9 cellular contexts compared by ENCODE assay signal in genomic region chrX:13488706-13489105, GRCh38.
DNase-seq lines count a peak whose midpoint lies in the region; ATAC-seq and TF ChIP-seq lines count a peak whose summit lies in the region.
"Had no signal": no experiment of that assay in that cellular context is flagged by ENCODE, and none has a peak within 500 bp of the region (broad histone marks: within the 10 kb centered on the region; RNA-seq: fewer than 3 reads in every experiment).

No MANE protein-coding gene starts in this region.

- DNase-seq in heart left ventricle (no peak), Right ventricle myocardium inferior (ENCODE audit: missing footprints) (no peak), cerebellar cortex (ENCODE audit: low spot score) (peak; percentile 44), uterus (no peak), aorta (no peak)
- no peak for DNase-seq in activated naive CD4-positive, alpha-beta T cell treated with anti-CD3 and anti-CD28 coated beads, Interleukin-2, amount 10 ng/mL, durations not matched to agents 7 days and 5 days
- no peak for DNase-seq in central memory CD4-positive, alpha-beta T cell

- intact Hi-C loops in heart left ventricle (cut with DNase I) (loop anchor here (1.0 to 10.0 kb wide), 14 partner anchors 124 to 676 kb away; partner anchors contain the start of gene TMSB4X (in 1 of the 10)), Right ventricle myocardium inferior (cut with DNase I) (loop anchor here (2.0 to 5.0 kb wide), 3 partner anchors 236 to 676 kb away; no protein-coding TSS in a partner anchor), uterus (cut with DNase I; ENCODE audit: low total_unique reads) (loop anchor here (5.0 kb wide), 1 partner anchor 516 kb away; no protein-coding TSS in a partner anchor), aorta (cut with DNase I) (loop anchor here (2.0 to 10.0 kb wide), 7 partner anchors 56 to 541 kb away; no protein-coding TSS in a partner anchor)

- no peak overlapping the region for H3K4me3 Mint-ChIP-seq in activated naive CD4-positive, alpha-beta T cell treated with anti-CD3 and anti-CD28 coated beads, Interleukin-2, amount 10 ng/mL, durations not matched to agents 7 days and 5 days
- H3K4me3 Mint-ChIP-seq: activated CD8-positive, alpha-beta memory T cell treated with anti-CD3 and anti-CD28 coated beads, Interleukin-2, amount 10 ng/mL, durations not matched to agents 7 days and 5 days had no signal

- H3K36me3 Mint-ChIP-seq in activated naive CD4-positive, alpha-beta T cell treated with anti-CD3 and anti-CD28 coated beads, Interleukin-2, amount 10 ng/mL, durations not matched to agents 7 days and 5 days, result no peaks in the 10 kb centered on the region
- H3K36me3 Mint-ChIP-seq: activated CD8-positive, alpha-beta memory T cell treated with anti-CD3 and anti-CD28 coated beads, Interleukin-2, amount 10 ng/mL, durations not matched to agents 7 days and 5 days had no signal

- WGBS in heart left ventricle, 4 donors, result 69 to 79% (median 73%) methylated on average over 5 of the region's 5 CpGs
- 67 to 71% methylated on average over 5 of the region's 5 CpGs for WGBS in aorta, 2 donors

- H3K9me3 ChIP-seq in heart left ventricle (no peaks in the 10 kb centered on the region), neutrophil (no peaks in the 10 kb centered on the region), uterus (no peaks in the 10 kb centered on the region), aorta (ENCODE audit: control insufficient read depth, low read length) (no peaks in the 10 kb centered on the region)

- H3K27ac ChIP-seq in heart left ventricle (peak overlapping the region; percentile 9 to 77 (median 66)), neutrophil (peak overlapping the region; percentile 86), uterus (peak overlapping the region; percentile 83 to 87), aorta (ENCODE audit: low read depth in 1 of 2, low read length in 2 of 2) (peak overlapping the region in 1 of 2 donors; percentile 36)

- H3K4me3 ChIP-seq in heart left ventricle (no peak overlapping the region), neutrophil (ENCODE audit: low read depth in 1 of 2, low read length in 1 of 2) (no peak overlapping the region), uterus (no peak overlapping the region), aorta (ENCODE audit: low read length in 2 of 2) (no peak overlapping the region)

- H3K9me3 Mint-ChIP-seq in activated naive CD4-positive, alpha-beta T cell treated with anti-CD3 and anti-CD28 coated beads, Interleukin-2, amount 10 ng/mL, durations not matched to agents 7 days and 5 days, result no peaks in the 10 kb centered on the region

- H3K27ac Mint-ChIP-seq in activated naive CD4-positive, alpha-beta T cell treated with anti-CD3 and anti-CD28 coated beads, Interleukin-2, amount 10 ng/mL, durations not matched to agents 7 days and 5 days, result no peak overlapping the region

- CTCF ChIA-PET in activated naive CD4-positive, alpha-beta T cell treated with anti-CD3 and anti-CD28 coated beads, Interleukin-2, amount 10 ng/mL, durations not matched to agents 7 days and 5 days (lab: Charles Lee), result interaction anchor here (0.6 to 3.8 kb wide), 13 partner anchors 15 to 675 kb away, joined by 3 to 51 read pairs (median 5); no protein-coding TSS in a partner anchor

- H3K27me3 ChIP-seq in heart left ventricle, result peaks cover 0 to 27% (median 0%) of the 10 kb centered on the region in 9 donors
- H3K27me3 ChIP-seq in neutrophil, result no peaks in the 10 kb centered on the region
- no peaks in the 10 kb centered on the region for H3K27me3 ChIP-seq in uterus
- no peaks in the 10 kb centered on the region for H3K27me3 ChIP-seq in aorta (ENCODE audit: control insufficient read depth in 1 of 2, insufficient read depth in 2 of 2, low read length in 1 of 2)

- TF ChIP-seq CTCF in heart left ventricle (IDR thresholded peaks at IDR 0.05) (no peak), neutrophil (IDR thresholded peaks at IDR 0.05) (no peak), uterus (IDR thresholded peaks at IDR 0.05) (no peak)

- no peaks in the 10 kb centered on the region for H3K36me3 ChIP-seq in heart left ventricle
- H3K36me3 ChIP-seq in neutrophil, result no peaks in the 10 kb centered on the region
- no peaks in the 10 kb centered on the region for H3K36me3 ChIP-seq in uterus
- peaks cover 0 to 2% of the 10 kb centered on the region in 2 donors for H3K36me3 ChIP-seq in aorta (ENCODE audit: control insufficient read depth in 1 of 2, insufficient read depth in 2 of 2, low read length in 1 of 2)

- peaks cover 4% of the 10 kb centered on the region for H3K27me3 Mint-ChIP-seq in activated naive CD4-positive, alpha-beta T cell treated with anti-CD3 and anti-CD28 coated beads, Interleukin-2, amount 10 ng/mL, durations not matched to agents 7 days and 5 days
- H3K27me3 Mint-ChIP-seq: activated CD8-positive, alpha-beta memory T cell treated with anti-CD3 and anti-CD28 coated beads, Interleukin-2, amount 10 ng/mL, durations not matched to agents 7 days and 5 days had no signal

- ATAC-seq in heart left ventricle, result no peak
- ATAC-seq in Right ventricle myocardium inferior, result no peak
- ATAC-seq in aorta (ENCODE audit: low FRiP score), result no peak

- TF ChIP-seq POLR2A in heart left ventricle (IDR thresholded peaks at IDR 0.05) (no peak), uterus (IDR thresholded peaks at IDR 0.05) (no peak)

- peaks cover 26% of the 10 kb centered on the region for H3K4me1 Mint-ChIP-seq in activated naive CD4-positive, alpha-beta T cell treated with anti-CD3 and anti-CD28 coated beads, Interleukin-2, amount 10 ng/mL, durations not matched to agents 7 days and 5 days

- H3K4me1 ChIP-seq in heart left ventricle (peaks cover 0 to 20% (median 10%) of the 10 kb centered on the region in 12 donors), neutrophil (ENCODE audit: control insufficient read depth in 1 of 2, insufficient read depth in 1 of 2, low read depth in 1 of 2, low read length in 1 of 2) (peaks cover 56 to 65% of the 10 kb centered on the region in 2 experiments), uterus (no peaks in the 10 kb centered on the region), aorta (ENCODE audit: control insufficient read depth in 1 of 2, insufficient read depth in 2 of 2, low read length in 2 of 2) (no peaks in the 10 kb centered on the region)
